Comparison of ENCODE assay signal across 8 cellular contexts in the genomic region with DNA sequence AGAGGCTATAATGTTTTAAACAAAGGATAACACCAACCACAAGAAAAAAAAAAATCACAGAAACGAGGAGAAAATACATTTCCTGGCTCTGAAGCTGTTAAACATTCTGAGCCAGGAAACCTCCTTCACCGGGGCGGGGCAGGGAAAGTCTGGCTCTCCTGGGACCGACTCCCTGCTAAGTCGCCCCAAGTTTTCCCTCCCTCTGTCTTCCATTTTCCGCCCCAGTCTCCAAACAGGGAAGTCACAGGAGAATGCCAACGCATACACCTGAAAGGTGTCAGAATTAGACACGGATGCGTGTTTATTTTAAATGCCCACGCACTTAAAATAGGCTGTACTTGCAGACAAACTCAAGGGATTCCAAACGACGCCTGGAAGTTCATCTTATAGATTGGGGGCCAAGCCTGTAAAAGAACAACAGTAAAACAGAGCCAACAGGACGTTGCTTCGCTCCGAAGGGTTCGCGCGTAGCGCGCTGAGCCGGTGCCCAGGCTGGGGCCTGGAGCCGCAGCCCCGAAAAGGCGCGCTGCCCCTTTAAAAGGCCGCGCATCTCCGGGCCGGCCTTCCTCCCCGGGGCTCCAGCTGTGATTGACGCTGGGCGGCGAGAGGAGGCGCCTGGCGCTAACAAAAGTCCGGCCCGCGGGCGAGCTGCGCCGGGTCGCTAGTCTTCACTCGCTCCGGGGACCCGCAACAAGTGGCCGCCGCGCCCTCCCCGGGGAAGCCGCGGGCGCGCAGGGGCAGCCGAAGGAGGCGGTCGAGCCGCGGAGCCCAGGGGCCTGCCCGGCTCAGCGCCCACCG. TPM values are rescaled to one million over a fixed set of nuclear protein-coding genes. Genes with fewer than 3 reads are reported as not detected.
DNase-seq lines count a peak whose midpoint lies in the region; ATAC-seq and TF ChIP-seq lines count a peak whose summit lies in the region.

Gene FBXL7 (plus strand): TSS at position 653 of the 798 bp plus-strand sequence.

- in situ Hi-C loops in Caki2 (cut with HindIII; ENCODE audit: low pct_unique_long_range_greater_than_20kb, low sequenced_read_pairs) = no loop called here

- H3K4me1 ChIP-seq in right cardiac atrium (ENCODE audit: control insufficient read depth, insufficient read depth, low read length) (peaks cover 1% of the 10 kb centered on the region), prostate gland (replicated peaks) (no peaks in the 10 kb centered on the region)

- H3K9me3 ChIP-seq in right cardiac atrium (ENCODE audit: control insufficient read depth, low read length) (no peaks in the 10 kb centered on the region), prostate gland (no peaks in the 10 kb centered on the region)

- TF ChIP-seq POLR2A in prostate gland (IDR thresholded peaks at IDR 0.05) = peak; percentile 54

- DNase-seq in Caki2 (ENCODE audit: low read depth) (peak; percentile 71), amygdala (lab: John Stamatoyannopoulos, UW) (peak; percentile 14 to 88 (median 68)), right cardiac atrium (peak; percentile 89 to 94 (median 94)), prostate gland (ENCODE audit: low spot score) (peak; percentile 78), T-helper 1 cell (no peak), COR-L47 (lab: John Stamatoyannopoulos, UW) (no peak)

- H3K27ac ChIP-seq in right cardiac atrium (ENCODE audit: low read length) (peak within 1 kb of the TSS; percentile 76), prostate gland (peak within 1 kb of the TSS; percentile 60 to 78)

- intact Hi-C loops in right cardiac atrium (cut with DNase I) = loop anchor here in 1 of 4 donors (10.0 kb wide), 1 partner anchor 295 kb away; no protein-coding TSS in a partner anchor
- intact Hi-C loops in prostate gland (cut with DNase I) = loop anchor here (5.0 to 10.0 kb wide), 5 partner anchors 72 to 385 kb away; no protein-coding TSS in a partner anchor

- ATAC-seq in HG03460 (IDR thresholded peaks at IDR 0.05; ENCODE audit: unreplicated experiment) (peak; percentile 46), right cardiac atrium (peak; percentile 91 to 93), HG02763 (IDR thresholded peaks at IDR 0.05; ENCODE audit: unreplicated experiment) (no peak)

- WGBS in right cardiac atrium = 2% methylated on average over 61 of the region's 61 CpGs
- 1% methylated on average over 39 of the region's 61 CpGs for WGBS in prostate gland

- no peaks in the 10 kb centered on the region for H3K36me3 ChIP-seq in prostate gland

- no peaks in the 10 kb centered on the region for H3K27me3 ChIP-seq in right cardiac atrium (ENCODE audit: control insufficient read depth, insufficient read depth)
- no peaks in the 10 kb centered on the region for H3K27me3 ChIP-seq in prostate gland (replicated peaks; ENCODE audit: insufficient read depth)

- TF ChIP-seq CTCF in prostate gland (IDR thresholded peaks at IDR 0.05) = peak in 1 of 4 experiments; percentile 40

- peak within 1 kb of the TSS; percentile 73 for H3K4me3 ChIP-seq in right cardiac atrium (ENCODE audit: low read length)
- peak within 1 kb of the TSS; percentile 60 to 74 for H3K4me3 ChIP-seq in prostate gland

RNA-seq across cellular contexts. Expression of gene FBXL7, which starts in this region (rescaled TPM):
- total RNA-seq in Caki2 (2014; rRNA removed; shearing (Covaris generic); ENCODE audit: low replicate concordance) = 0.12 and 3.1 TPM in 2 replicates
- 10 to 100 TPM; 16.1 to 22.2 (median 18.4) TPM for total RNA-seq in right cardiac atrium
- polyA plus RNA-seq in right cardiac atrium = 10.2 TPM
- 10 to 100 TPM; 21.2 to 24.2 TPM for total RNA-seq in prostate gland

Comparison
In these comparisons a context has a peak if more than half of its experiments do, and no peak if none do; other contexts are left out.
1. DNase-seq: peak in Caki2 (single experiment), amygdala (56 of 56), right cardiac atrium (3 of 3) and prostate gland (single experiment); none in T-helper 1 cell (0 of 5) and COR-L47 (single experiment).